In genomic region chr13:19618925-19619324, GRCh38 we compare ENCODE assay signal across 10 cellular contexts. TPM values are rescaled to one million over a fixed set of nuclear protein-coding genes. Genes with fewer than 3 reads are reported as not detected.
DNase-seq lines count a peak whose midpoint lies in the region; ATAC-seq and TF ChIP-seq lines count a peak whose summit lies in the region.
"Had no signal": no experiment of that assay in that cellular context is flagged by ENCODE, and none has a peak within 500 bp of the region (broad histone marks: within the 10 kb centered on the region; RNA-seq: fewer than 3 reads in every experiment).

No MANE protein-coding gene starts in this region.

- H3K27me3 ChIP-seq in body of pancreas, result no peaks in the 10 kb centered on the region
- H3K27me3 ChIP-seq in esophagus muscularis mucosa, result no peaks in the 10 kb centered on the region

- WGBS in body of pancreas, 2 donors, result 30 to 39% methylated on average over 5 of the region's 5 CpGs
- WGBS in esophagus muscularis mucosa, result 84% methylated on average over 5 of the region's 5 CpGs

- H3K4me3 ChIP-seq in Jurkat, Clone E6-1 (ENCODE audit: low read length), result no peak overlapping the region
- H3K4me3 ChIP-seq in body of pancreas (no peak overlapping the region), esophagus muscularis mucosa (no peak overlapping the region)

- TF ChIP-seq POLR2A in body of pancreas (IDR thresholded peaks at IDR 0.05), result no peak
- no peak for TF ChIP-seq POLR2A in esophagus muscularis mucosa (IDR thresholded peaks at IDR 0.05; ENCODE audit: low read depth)

- peaks cover 78% of the 10 kb centered on the region for H3K9me3 Mint-ChIP-seq in nephron progenitor cell

- H3K36me3 Mint-ChIP-seq in nephron progenitor cell (ENCODE audit: low read depth), result peaks cover 14% of the 10 kb centered on the region

- no peak overlapping the region for H3K27ac ChIP-seq in body of pancreas
- no peak overlapping the region for H3K27ac ChIP-seq in esophagus muscularis mucosa (replicated peaks in 1 of 4)

- ATAC-seq in body of pancreas (no peak), GM21526 (IDR thresholded peaks at IDR 0.05; ENCODE audit: low FRiP score, unreplicated experiment) (no peak)

- H3K36me3 ChIP-seq in body of pancreas (replicated peaks in 1 of 2; ENCODE audit: insufficient read depth in 1 of 2, low read depth in 2 of 2) (no peaks in the 10 kb centered on the region), esophagus muscularis mucosa (no peaks in the 10 kb centered on the region)

- no peak overlapping the region for H3K27ac Mint-ChIP-seq in nephron progenitor cell

- no peak for TF ChIP-seq EP300 in esophagus muscularis mucosa (IDR thresholded peaks at IDR 0.05)

- TF ChIP-seq CTCF in body of pancreas (IDR thresholded peaks at IDR 0.05), result peak in 6 of 7 experiments; percentile 35 to 59 (median 50)
- peak; percentile 11 for TF ChIP-seq CTCF in nephron progenitor cell (IDR thresholded peaks at IDR 0.05)
- peak in 1 of 3 experiments; percentile 15 for TF ChIP-seq CTCF in esophagus muscularis mucosa (IDR thresholded peaks at IDR 0.05)

- H3K4me3 Mint-ChIP-seq in nephron progenitor cell, result no peak overlapping the region

- H3K4me1 Mint-ChIP-seq in nephron progenitor cell, result no peaks in the 10 kb centered on the region

- H3K4me1 ChIP-seq in body of pancreas (no peaks in the 10 kb centered on the region), esophagus muscularis mucosa (no peaks in the 10 kb centered on the region)

- H3K9me3 ChIP-seq in body of pancreas (no peaks in the 10 kb centered on the region), esophagus muscularis mucosa (peaks cover 0 to 6% (median 0%) of the 10 kb centered on the region in 4 donors)

- intact Hi-C loops in body of pancreas (cut with DNase I) (no loop called here), esophagus muscularis mucosa (cut with DNase I) (no loop called here)

- peak; percentile 31 for DNase-seq in activated CD4-positive, alpha-beta T cell treated with anti-CD3 and anti-CD28 coated beads for 48 hours
- no peak for DNase-seq in activated CD4-positive, alpha-beta T cell treated with anti-CD3 and anti-CD28 coated beads for 1 hour
- peak; percentile 37 for DNase-seq in Jurkat, Clone E6-1 (ENCODE audit: low read depth, low spot score)
- DNase-seq in body of pancreas (peak in 2 of 4 donors; percentile 23 to 29), nephron progenitor cell (peak; percentile 6), esophagus muscularis mucosa (ENCODE audit: extremely low spot score) (no peak), anterior cingulate cortex (lab: John Stamatoyannopoulos, UW) (no peak)

- H3K27me3 Mint-ChIP-seq in nephron progenitor cell (ENCODE audit: low read depth, poor library complexity), result peaks cover 8% of the 10 kb centered on the region

RNA-seq across cellular contexts. Expression of gene MPHOSPH8, which starts 14.5 kb away (rescaled TPM):
- 37.3 TPM for polyA plus RNA-seq in Jurkat, Clone E6-1 (2012; ENCODE audit: insufficient read depth, insufficient read length)
- total RNA-seq in body of pancreas (10 to 100 TPM; 18.7 to 23.4 TPM), esophagus muscularis mucosa (10 to 100 TPM; 34.1 to 40.3 (median 39.0) TPM)

RNA-seq across cellular contexts. Expression of gene TPTE2, which starts 57.6 kb away (rescaled TPM):
- polyA plus RNA-seq in Jurkat, Clone E6-1 (2012; ENCODE audit: insufficient read depth, insufficient read length), result not detected
- total RNA-seq in body of pancreas (not detected), esophagus muscularis mucosa (under 1 TPM in 1 of 4 donors, not detected in 3; 0.29 TPM)
- total RNA-seq: activated CD8-positive, alpha-beta memory T cell treated with anti-CD3 and anti-CD28 coated beads for 36 hours; skeletal muscle tissue had no signal

Comparison
In these comparisons a context has a peak if more than half of its experiments do, and no peak if none do; other contexts are left out.
1. DNase-seq: peak in activated CD4-positive, alpha-beta T cell treated with anti-CD3 and anti-CD28 coated beads for 48 hours (single experiment), Jurkat, Clone E6-1 (single experiment) and nephron progenitor cell (single experiment); none in activated CD4-positive, alpha-beta T cell treated with anti-CD3 and anti-CD28 coated beads for 1 hour (single experiment), esophagus muscularis mucosa (single experiment) and anterior cingulate cortex (0 of 58).